In the genomic region with DNA sequence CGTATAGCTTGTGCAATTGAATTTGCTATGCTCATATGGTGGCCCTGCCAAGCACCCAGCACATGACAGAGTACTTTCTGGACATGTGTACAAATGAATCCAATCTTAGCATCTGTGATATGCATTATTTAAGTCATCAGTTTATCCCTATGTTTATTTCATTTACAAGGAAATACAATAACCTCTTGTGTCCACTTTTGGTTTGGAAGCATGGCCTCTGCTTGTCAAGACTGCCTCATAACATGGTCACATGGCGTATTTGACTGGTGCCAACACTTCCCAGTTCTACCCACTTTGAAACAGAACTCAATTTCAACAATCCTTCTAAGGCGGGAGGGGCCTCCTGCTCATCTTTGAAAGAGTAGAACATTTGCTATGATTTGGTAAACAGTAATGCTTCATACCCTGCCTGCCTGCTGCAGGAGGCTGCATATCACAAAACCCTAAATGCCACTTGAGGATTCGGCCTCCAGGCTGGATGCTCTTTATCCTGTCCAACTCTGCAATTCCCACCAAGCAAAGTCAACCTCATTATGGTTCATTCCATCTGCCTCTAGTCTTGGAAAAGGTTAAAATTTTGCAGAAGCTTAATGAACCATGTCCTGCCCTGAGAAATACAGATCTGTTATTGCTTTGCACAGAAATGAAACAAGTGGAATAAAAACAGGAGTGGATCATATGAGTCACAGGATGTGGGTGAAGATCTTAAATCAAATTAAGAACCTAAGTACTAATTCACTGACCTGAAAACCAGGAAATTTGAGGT, we compare ENCODE assay signal across 1 cellular context.
TF ChIP-seq lines count a peak whose summit lies in the region.

No MANE protein-coding gene starts in this region.

TF ChIP-seq in IMR-90, 13 proteins besides CTCF, POLR2A, EP300 and RAD21:
- TF ChIP-seq BHLHE40 (IDR thresholded peaks at IDR 0.05; ENCODE audit: low read depth, low read length) (no peak), NFE2L2 (IDR thresholded peaks at IDR 0.05; ENCODE audit: low read depth, low read length) (no peak), MXI1 (IDR thresholded peaks at IDR 0.05; ENCODE audit: borderline replicate concordance, low read depth, low read length) (no peak), CHD1 (IDR thresholded peaks at IDR 0.05; ENCODE audit: low read depth, low read length) (no peak), SMC3 (IDR thresholded peaks at IDR 0.05; ENCODE audit: low read depth, low read length) (no peak), MAZ (IDR thresholded peaks at IDR 0.05; ENCODE audit: borderline replicate concordance, low read depth, low read length) (no peak), RCOR1 (IDR thresholded peaks at IDR 0.05; ENCODE audit: insufficient replicate concordance, low read length) (no peak)
- TF ChIP-seq, protein P1, sequence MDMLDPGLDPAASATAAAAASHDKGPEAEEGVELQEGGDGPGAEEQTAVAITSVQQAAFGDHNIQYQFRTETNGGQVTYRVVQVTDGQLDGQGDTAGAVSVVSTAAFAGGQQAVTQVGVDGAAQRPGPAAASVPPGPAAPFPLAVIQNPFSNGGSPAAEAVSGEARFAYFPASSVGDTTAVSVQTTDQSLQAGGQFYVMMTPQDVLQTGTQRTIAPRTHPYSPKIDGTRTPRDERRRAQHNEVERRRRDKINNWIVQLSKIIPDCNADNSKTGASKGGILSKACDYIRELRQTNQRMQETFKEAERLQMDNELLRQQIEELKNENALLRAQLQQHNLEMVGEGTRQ (IDR thresholded peaks at IDR 0.05; ENCODE audit: low read depth, low read length): no peak
